In genomic region chr1:164466429-164466828, GRCh38 we compare ENCODE assay signal across 20 cellular contexts.
DNase-seq lines count a peak whose midpoint lies in the region; ATAC-seq and TF ChIP-seq lines count a peak whose summit lies in the region.
"Had no signal": no experiment of that assay in that cellular context is flagged by ENCODE, and none has a peak within 500 bp of the region (broad histone marks: within the 10 kb centered on the region; RNA-seq: fewer than 3 reads in every experiment).

No MANE protein-coding gene starts in this region.

- no peaks in the 10 kb centered on the region for H3K9me3 ChIP-seq in HEK293 (ENCODE audit: control insufficient read depth, insufficient read depth, low read depth, low read length)
- H3K9me3 ChIP-seq: BLaER1 had no signal

- H3K4me3 ChIP-seq in HEK293 (ENCODE audit: low read depth, low read length) = no peak overlapping the region
- H3K4me3 ChIP-seq: BLaER1, K562 had no signal

- H3K36me3 ChIP-seq in HEK293 (ENCODE audit: control insufficient read depth in 2 of 2, insufficient read depth in 1 of 2, low read length in 2 of 2) = no peaks in the 10 kb centered on the region
- H3K36me3 ChIP-seq: BLaER1 had no signal

- DNase-seq in A172 (ENCODE audit: low spot score) (peak; percentile 53), RPMI7951 (ENCODE audit: low read depth) (peak; percentile 1), epithelial cell of prostate (ENCODE audit: low read depth, low spot score) (peak; percentile 20), NCI-H128 (lab: John Stamatoyannopoulos, UW; ENCODE audit: unreplicated experiment) (no peak)
- DNase-seq in stimulated activated naive CD4-positive, alpha-beta T cell treated with Interleukin-2 at 50 U/mL for 16 hours (lab: John Stamatoyannopoulos, UW) = no peak
- DNase-seq: Calu3; CD4-positive, alpha-beta memory T cell; MV-4-11; NCI-H1417; NCI-H1930; NCI-H345; SHP77 treated with DMSO at 0.1 percent for 48 hours; T-cell had no signal

- H3K4me1 ChIP-seq in HEK293 (ENCODE audit: control insufficient read depth, insufficient read depth, low read length) = no peaks in the 10 kb centered on the region
- H3K4me1 ChIP-seq: BLaER1 had no signal

- ATAC-seq in HG03139 (IDR thresholded peaks at IDR 0.05; ENCODE audit: unreplicated experiment) (no peak), HG03460 (IDR thresholded peaks at IDR 0.05; ENCODE audit: unreplicated experiment) (no peak)
- ATAC-seq: K562, Panc1, SK-N-SH treated with all-trans-retinoic acid at 6 μM for 48 hours, T-cell had no signal

- no peak for TF ChIP-seq CTCF in HEK293 (tag by site-specific recombination; IDR thresholded peaks at IDR 0.05)

- CTCF ChIA-PET in HEK293 (lab: Yijun Ruan, JAX) = no interaction called here

- H3K27ac ChIP-seq in HEK293 (ENCODE audit: extremely low read depth, low read depth, low read length) (no peak overlapping the region), epithelial cell of prostate (no peak overlapping the region)
- H3K27ac ChIP-seq: BLaER1 had no signal

- POLR2A ChIA-PET in HEK293 (lab: Yijun Ruan, JAX) = no interaction called here

TF ChIP-seq in HEK293, 187 proteins besides CTCF, POLR2A, EP300 and RAD21 (continues in another document):
- TF ChIP-seq ZNF664 (tag by site-specific recombination; IDR thresholded peaks at IDR 0.05) (peak; percentile 66; the same call in 1 of the 2 replicates), ZNF510 (tag by site-specific recombination; IDR thresholded peaks at IDR 0.05; ENCODE audit: insufficient replicate concordance) (no peak), ZNF48 (tag by site-specific recombination; IDR thresholded peaks at IDR 0.05) (no peak), PRDM6 (tag by site-specific recombination; IDR thresholded peaks at IDR 0.05) (no peak), ZNF335 (tag by site-specific recombination; conservative IDR thresholded peaks at IDR 0.05) (no peak), SCRT1 (tag by site-specific recombination; IDR thresholded peaks at IDR 0.05; ENCODE audit: borderline replicate concordance) (no peak), ZNF362 (tag by site-specific recombination; IDR thresholded peaks at IDR 0.05) (0 out of 2 replicates have a peak, but pooled peaks have one; percentile 43), ZNF777 (tag by site-specific recombination; IDR thresholded peaks at IDR 0.05; ENCODE audit: borderline replicate concordance) (no peak), ZFP69B (tag by site-specific recombination; IDR thresholded peaks at IDR 0.05) (0 out of 2 replicates have a peak, but pooled peaks have one; percentile 13), ZFP41 (tag by site-specific recombination; IDR thresholded peaks at IDR 0.05; ENCODE audit: borderline replicate concordance) (no peak), ZNF639 (tag by site-specific recombination; IDR thresholded peaks at IDR 0.05) (0 out of 2 replicates have a peak, but pooled peaks have one; percentile 55), ZNF747 (tag by site-specific recombination; IDR thresholded peaks at IDR 0.05) (no peak), ZNF146 (tag by site-specific recombination; IDR thresholded peaks at IDR 0.05) (no peak), ZNF660 (tag by site-specific recombination; IDR thresholded peaks at IDR 0.05) (no peak; the same call in none of the 2 replicates), ZNF629 (tag by site-specific recombination; IDR thresholded peaks at IDR 0.05) (peak; percentile 78), ZNF792 (tag by site-specific recombination; IDR thresholded peaks at IDR 0.05) (no peak), KLF8 (tag by site-specific recombination; IDR thresholded peaks at IDR 0.05) (no peak), OSR2 (tag by site-specific recombination; IDR thresholded peaks at IDR 0.05) (peak; percentile 56), ZNF16 (tag by site-specific recombination; IDR thresholded peaks at IDR 0.05; ENCODE audit: low read depth) (no peak), ZNF621 (tag by site-specific recombination; IDR thresholded peaks at IDR 0.05) (no peak), SP2 (tag by site-specific recombination; IDR thresholded peaks at IDR 0.05) (peak; percentile 40), RBAK (tag by site-specific recombination; IDR thresholded peaks at IDR 0.05) (no peak)
- TF ChIP-seq, protein P1, sequence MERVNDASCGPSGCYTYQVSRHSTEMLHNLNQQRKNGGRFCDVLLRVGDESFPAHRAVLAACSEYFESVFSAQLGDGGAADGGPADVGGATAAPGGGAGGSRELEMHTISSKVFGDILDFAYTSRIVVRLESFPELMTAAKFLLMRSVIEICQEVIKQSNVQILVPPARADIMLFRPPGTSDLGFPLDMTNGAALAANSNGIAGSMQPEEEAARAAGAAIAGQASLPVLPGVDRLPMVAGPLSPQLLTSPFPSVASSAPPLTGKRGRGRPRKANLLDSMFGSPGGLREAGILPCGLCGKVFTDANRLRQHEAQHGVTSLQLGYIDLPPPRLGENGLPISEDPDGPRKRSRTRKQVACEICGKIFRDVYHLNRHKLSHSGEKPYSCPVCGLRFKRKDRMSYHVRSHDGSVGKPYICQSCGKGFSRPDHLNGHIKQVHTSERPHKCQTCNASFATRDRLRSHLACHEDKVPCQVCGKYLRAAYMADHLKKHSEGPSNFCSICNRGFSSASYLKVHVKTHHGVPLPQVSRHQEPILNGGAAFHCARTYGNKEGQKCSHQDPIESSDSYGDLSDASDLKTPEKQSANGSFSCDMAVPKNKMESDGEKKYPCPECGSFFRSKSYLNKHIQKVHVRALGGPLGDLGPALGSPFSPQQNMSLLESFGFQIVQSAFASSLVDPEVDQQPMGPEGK (tag by site-specific recombination; IDR thresholded peaks at IDR 0.05) = no peak
- TF ChIP-seq, protein P2, sequence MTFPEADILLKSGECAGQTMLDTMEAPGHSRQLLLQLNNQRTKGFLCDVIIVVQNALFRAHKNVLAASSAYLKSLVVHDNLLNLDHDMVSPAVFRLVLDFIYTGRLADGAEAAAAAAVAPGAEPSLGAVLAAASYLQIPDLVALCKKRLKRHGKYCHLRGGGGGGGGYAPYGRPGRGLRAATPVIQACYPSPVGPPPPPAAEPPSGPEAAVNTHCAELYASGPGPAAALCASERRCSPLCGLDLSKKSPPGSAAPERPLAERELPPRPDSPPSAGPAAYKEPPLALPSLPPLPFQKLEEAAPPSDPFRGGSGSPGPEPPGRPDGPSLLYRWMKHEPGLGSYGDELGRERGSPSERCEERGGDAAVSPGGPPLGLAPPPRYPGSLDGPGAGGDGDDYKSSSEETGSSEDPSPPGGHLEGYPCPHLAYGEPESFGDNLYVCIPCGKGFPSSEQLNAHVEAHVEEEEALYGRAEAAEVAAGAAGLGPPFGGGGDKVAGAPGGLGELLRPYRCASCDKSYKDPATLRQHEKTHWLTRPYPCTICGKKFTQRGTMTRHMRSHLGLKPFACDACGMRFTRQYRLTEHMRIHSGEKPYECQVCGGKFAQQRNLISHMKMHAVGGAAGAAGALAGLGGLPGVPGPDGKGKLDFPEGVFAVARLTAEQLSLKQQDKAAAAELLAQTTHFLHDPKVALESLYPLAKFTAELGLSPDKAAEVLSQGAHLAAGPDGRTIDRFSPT (tag by site-specific recombination; IDR thresholded peaks at IDR 0.05) = peak; percentile 97
- TF ChIP-seq, protein P3, sequence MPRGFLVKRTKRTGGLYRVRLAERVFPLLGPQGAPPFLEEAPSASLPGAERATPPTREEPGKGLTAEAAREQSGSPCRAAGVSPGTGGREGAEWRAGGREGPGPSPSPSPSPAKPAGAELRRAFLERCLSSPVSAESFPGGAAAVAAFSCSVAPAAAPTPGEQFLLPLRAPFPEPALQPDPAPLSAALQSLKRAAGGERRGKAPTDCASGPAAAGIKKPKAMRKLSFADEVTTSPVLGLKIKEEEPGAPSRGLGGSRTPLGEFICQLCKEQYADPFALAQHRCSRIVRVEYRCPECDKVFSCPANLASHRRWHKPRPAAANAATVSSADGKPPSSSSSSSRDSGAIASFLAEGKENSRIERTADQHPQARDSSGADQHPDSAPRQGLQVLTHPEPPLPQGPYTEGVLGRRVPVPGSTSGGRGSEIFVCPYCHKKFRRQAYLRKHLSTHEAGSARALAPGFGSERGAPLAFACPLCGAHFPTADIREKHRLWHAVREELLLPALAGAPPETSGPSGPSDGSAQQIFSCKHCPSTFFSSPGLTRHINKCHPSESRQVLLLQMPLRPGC (tag by site-specific recombination; IDR thresholded peaks at IDR 0.05) = peak; percentile 60; the same call in 1 of the 2 replicates

Comparison
In these comparisons a context has a peak if more than half of its experiments do, and no peak if none do; other contexts are left out.
1. DNase-seq: peak in A172 (single experiment), RPMI7951 (single experiment) and epithelial cell of prostate (single experiment); none in stimulated activated naive CD4-positive, alpha-beta T cell treated with Interleukin-2 at 50 U/mL for 16 hours (single experiment) and NCI-H128 (single experiment).